Comparison of ENCODE assay signal across 21 cellular contexts in the genomic region with DNA sequence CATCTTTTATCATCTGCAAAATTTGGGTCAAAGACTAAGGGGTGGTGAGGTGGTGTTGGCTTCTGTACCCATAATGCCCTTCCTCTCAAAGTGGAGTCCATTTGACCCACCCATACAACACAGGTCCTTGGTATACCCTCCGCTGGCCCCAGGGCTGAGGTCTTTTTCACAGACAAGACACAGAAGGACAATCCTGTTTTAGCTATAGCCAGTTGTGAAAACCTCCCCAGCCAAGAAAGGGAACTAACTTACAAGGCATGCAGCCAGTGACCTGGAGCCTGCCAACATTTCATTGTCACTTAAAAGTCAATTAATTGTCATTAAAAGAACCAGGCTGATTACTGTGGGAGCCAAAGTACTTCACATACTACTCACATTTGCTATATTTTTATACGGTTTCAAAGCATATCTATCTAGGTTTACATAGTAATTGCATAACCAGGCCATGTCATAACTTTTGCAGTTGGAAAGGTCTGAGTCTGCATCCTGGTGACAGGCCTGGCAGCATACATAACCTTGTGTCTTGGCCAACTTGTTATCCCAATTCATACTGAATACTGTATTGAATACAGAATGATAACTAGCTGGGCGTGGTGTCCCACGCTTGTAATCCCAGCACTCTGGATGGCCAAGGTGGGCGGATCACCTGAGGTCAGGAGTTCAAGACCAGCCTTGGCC. TPM values are rescaled to one million over a fixed set of nuclear protein-coding genes. Genes with fewer than 3 reads are reported as not detected.
DNase-seq lines count a peak whose midpoint lies in the region; ATAC-seq, FAIRE-seq and TF ChIP-seq lines count a peak whose summit lies in the region.
"Had no signal": no experiment of that assay in that cellular context is flagged by ENCODE, and none has a peak within 500 bp of the region (broad histone marks: within the 10 kb centered on the region; RNA-seq: fewer than 3 reads in every experiment).

No MANE protein-coding gene starts in this region.

- no peak for TF ChIP-seq CTCF in NB4 (IDR thresholded peaks at IDR 0.05; ENCODE audit: low read depth, low read length)
- TF ChIP-seq CTCF in fibroblast of mammary gland (conservative IDR thresholded peaks at IDR 0.05; ENCODE audit: control insufficient read depth, insufficient read depth, low read depth, low read length), result no peak
- no peak for TF ChIP-seq CTCF in lower lobe of right lung (IDR thresholded peaks at IDR 0.05)
- no peak for TF ChIP-seq CTCF in MM.1S (IDR thresholded peaks at IDR 0.05; ENCODE audit: low read length)

- peak; percentile 19 to 30 for ATAC-seq in lower lobe of right lung
- ATAC-seq in stimulated activated naive B cell treated with anti-CD40 and anti-IgM and Interleukin-4, amounts not matched to agents 10 μg/mL and 1 μg/mL and 100 μg/mL, for 72 hours (replicated peaks), result no peak
- ATAC-seq: activated naive CD8-positive, alpha-beta T cell treated with anti-CD3 and anti-CD28 coated beads, Interleukin-2, amount 50 U/mL, for 24 hours had no signal

- H3K4me1 Mint-ChIP-seq in stimulated activated naive B cell treated with anti-CD40 and anti-IgM and Interleukin-4, amounts not matched to agents 10 μg/mL and 1 μg/mL and 100 μg/mL, for 72 hours, result peaks cover 0 to 6% of the 10 kb centered on the region in 2 donors

- no peak for DNase-seq in GM12891 (ENCODE audit: insufficient read length, low spot score)
- DNase-seq in NB4 (ENCODE audit: low read depth), result peak; percentile 21
- peak; percentile 38 for DNase-seq in fibroblast of mammary gland (ENCODE audit: low read depth)
- DNase-seq in lower lobe of right lung, result no peak
- DNase-seq in GM19238 (ENCODE audit: insufficient read length, low spot score), result no peak
- DNase-seq in MM.1S, result no peak
- DNase-seq in stimulated activated naive B cell treated with anti-CD40 and anti-IgM and Interleukin-4, amounts not matched to agents 10 μg/mL and 1 μg/mL and 100 μg/mL, for 72 hours, result no peak
- no peak for DNase-seq in medulla oblongata (ENCODE audit: extremely low spot score)
- DNase-seq: activated CD4-positive, alpha-beta T cell treated with anti-CD3 and anti-CD28 coated beads for 4 hours; activated naive CD8-positive, alpha-beta T cell treated with anti-CD3 and anti-CD28 coated beads, Interleukin-2, amount 50 U/mL, for 24 hours; activated T-cell treated with anti-CD3 and anti-CD28 coated beads, Interleukin-2, amount 50 U/mL, for 1 hour; cerebellar nuclear complex; islet precursor cell; NCI-H2029; NCI-H510A treated with DMSO at 0.1 percent for 48 hours; occipital lobe; SJCRH30; T-helper 9 cell had no signal

- no peak overlapping the region for H3K9ac ChIP-seq in MM.1S (ENCODE audit: low read length)

- H3K9me3 Mint-ChIP-seq in stimulated activated naive B cell treated with anti-CD40 and anti-IgM and Interleukin-4, amounts not matched to agents 10 μg/mL and 1 μg/mL and 100 μg/mL, for 72 hours, result no peaks in the 10 kb centered on the region
- H3K9me3 Mint-ChIP-seq: activated naive CD8-positive, alpha-beta T cell treated with anti-CD3 and anti-CD28 coated beads, Interleukin-2, amount 50 U/mL, for 24 hours had no signal

- peaks cover 42% of the 10 kb centered on the region for H3K36me3 ChIP-seq in lower lobe of right lung
- 0 out of 2 replicates have a peak, but pooled peaks cover 4% of the 10 kb centered on the region for H3K36me3 ChIP-seq in MM.1S (replicated peaks; ENCODE audit: insufficient read depth, low read length)
- H3K36me3 ChIP-seq: HAP-1 had no signal

- H3K4me2 ChIP-seq in MM.1S (ENCODE audit: low read depth, low read length), result no peak overlapping the region

- no peak overlapping the region for H3K27ac Mint-ChIP-seq in stimulated activated naive B cell treated with anti-CD40 and anti-IgM and Interleukin-4, amounts not matched to agents 10 μg/mL and 1 μg/mL and 100 μg/mL, for 72 hours

- H2AFZ ChIP-seq in MM.1S (ENCODE audit: low read length), result no peak overlapping the region

- H3K27ac ChIP-seq in lower lobe of right lung, result no peak overlapping the region
- no peak overlapping the region for H3K27ac ChIP-seq in MM.1S (ENCODE audit: low read length)
- H3K27ac ChIP-seq: SJCRH30 had no signal

- H3K79me2 ChIP-seq in MM.1S (ENCODE audit: low read length), result no peaks in the 10 kb centered on the region; the same call in 1 of the 2 replicates

- peaks cover 5% of the 10 kb centered on the region; the same call in 1 of the 2 replicates for H3F3A ChIP-seq in MM.1S (ENCODE audit: insufficient read depth, low read length)

- no peaks in the 10 kb centered on the region for H3K27me3 Mint-ChIP-seq in stimulated activated naive B cell treated with anti-CD40 and anti-IgM and Interleukin-4, amounts not matched to agents 10 μg/mL and 1 μg/mL and 100 μg/mL, for 72 hours
- H3K27me3 Mint-ChIP-seq: activated naive CD8-positive, alpha-beta T cell treated with anti-CD3 and anti-CD28 coated beads, Interleukin-2, amount 50 U/mL, for 24 hours had no signal

- intact Hi-C loops in lower lobe of right lung (cut with DNase I), result no loop called here

- H4K20me1 ChIP-seq in MM.1S (ENCODE audit: insufficient read depth, low read length), result no peaks in the 10 kb centered on the region

- H3K4me3 ChIP-seq in NB4 (ENCODE audit: low read depth, low read length) (no peak overlapping the region), fibroblast of mammary gland (ENCODE audit: control insufficient read depth, low read depth, low read length) (no peak overlapping the region), lower lobe of right lung (no peak overlapping the region), MM.1S (ENCODE audit: low read length) (no peak overlapping the region)
- H3K4me3 ChIP-seq: HAP-1, SJCRH30, skin epidermis, tibial nerve had no signal

- H3K27me3 ChIP-seq in lower lobe of right lung (ENCODE audit: low read depth) (no peaks in the 10 kb centered on the region), MM.1S (replicated peaks; ENCODE audit: insufficient read depth, low read length) (no peaks in the 10 kb centered on the region)
- H3K27me3 ChIP-seq: SJCRH30, tibial nerve had no signal

- no peak for FAIRE-seq in GM12891 (lab: Jason Lieb, UNC)

- H3K9me3 ChIP-seq in lower lobe of right lung (no peaks in the 10 kb centered on the region), MM.1S (replicated peaks; ENCODE audit: insufficient read depth, low read length) (no peaks in the 10 kb centered on the region)
- H3K9me3 ChIP-seq: HAP-1, SJCRH30, tibial nerve had no signal

- no peaks in the 10 kb centered on the region for H3K9me2 ChIP-seq in MM.1S (replicated peaks; ENCODE audit: insufficient read depth, low read length)

- TF ChIP-seq POLR2A in GM12891 (IDR thresholded peaks at IDR 0.05; ENCODE audit: low read depth, low read length), result 0 out of 2 replicates have a peak, but pooled peaks have one; percentile 11
- no peak for TF ChIP-seq POLR2A in NB4 (IDR thresholded peaks at IDR 0.05; ENCODE audit: extremely low read depth, insufficient read length)

- no peaks in the 10 kb centered on the region for H3K4me1 ChIP-seq in lower lobe of right lung
- 0 out of 2 replicates have a peak, but pooled peaks cover 2% of the 10 kb centered on the region for H3K4me1 ChIP-seq in MM.1S (ENCODE audit: low read length)
- H3K4me1 ChIP-seq: HAP-1, SJCRH30 had no signal

- no peak overlapping the region for H3K4me3 Mint-ChIP-seq in stimulated activated naive B cell treated with anti-CD40 and anti-IgM and Interleukin-4, amounts not matched to agents 10 μg/mL and 1 μg/mL and 100 μg/mL, for 72 hours
- H3K4me3 Mint-ChIP-seq: activated naive CD8-positive, alpha-beta T cell treated with anti-CD3 and anti-CD28 coated beads, Interleukin-2, amount 50 U/mL, for 24 hours had no signal

- H3K36me3 Mint-ChIP-seq in stimulated activated naive B cell treated with anti-CD40 and anti-IgM and Interleukin-4, amounts not matched to agents 10 μg/mL and 1 μg/mL and 100 μg/mL, for 72 hours, result peaks cover 10 to 16% of the 10 kb centered on the region in 2 donors

TF ChIP-seq in GM12891, 5 proteins besides CTCF, POLR2A, EP300 and RAD21:
- TF ChIP-seq POLR2AphosphoS5 (IDR thresholded peaks at IDR 0.05; ENCODE audit: low read depth, low read length) (no peak), PAX5 (IDR thresholded peaks at IDR 0.05; ENCODE audit: insufficient read depth, low read length, severe bottlenecking) (no peak), TAF1 (IDR thresholded peaks at IDR 0.05; ENCODE audit: low read depth, low read length) (no peak), POU2F2 (IDR thresholded peaks at IDR 0.05; ENCODE audit: low read depth, low read length) (no peak), SPI1 (IDR thresholded peaks at IDR 0.05; ENCODE audit: low read depth, low read length) (no peak)

RNA-seq across cellular contexts. Expression of gene NRBF2, which starts 31.1 kb away (rescaled TPM):
- 20.4 TPM for polyA plus RNA-seq in GM12891 (2012; ENCODE audit: low read depth, missing spikeins)
- 24.3 TPM for total RNA-seq in lower lobe of right lung

Comparison
In these comparisons a context has a peak if more than half of its experiments do, and no peak if none do; other contexts are left out.
1. DNase-seq: peak in NB4 (single experiment) and fibroblast of mammary gland (single experiment); none in GM12891 (single experiment), lower lobe of right lung (single experiment), GM19238 (single experiment), MM.1S (single experiment), stimulated activated naive B cell treated with anti-CD40 and anti-IgM and Interleukin-4, amounts not matched to agents 10 μg/mL and 1 μg/mL and 100 μg/mL, for 72 hours (single experiment) and medulla oblongata (single experiment).
2. ATAC-seq: peak in lower lobe of right lung (2 of 2); none in stimulated activated naive B cell treated with anti-CD40 and anti-IgM and Interleukin-4, amounts not matched to agents 10 μg/mL and 1 μg/mL and 100 μg/mL, for 72 hours (0 of 2).